In genomic region chr14:22226381-22226780, GRCh38 we compare ENCODE assay signal across 8 cellular contexts.
DNase-seq lines count a peak whose midpoint lies in the region; ATAC-seq and TF ChIP-seq lines count a peak whose summit lies in the region.

No MANE protein-coding gene starts in this region.

- H3K4me3 Mint-ChIP-seq in Caco-2 (ENCODE audit: unreplicated experiment), result no peak overlapping the region
- peak overlapping the region; percentile 68 for H3K4me3 Mint-ChIP-seq in activated CD4-positive, alpha-beta T cell treated with anti-CD3 and anti-CD28 coated beads, Interleukin-2, amount 10 ng/mL, durations not matched to agents 7 days and 5 days

- no peak overlapping the region for H3K27ac Mint-ChIP-seq in Caco-2 (ENCODE audit: unreplicated experiment)
- peak overlapping the region; percentile 75 for H3K27ac Mint-ChIP-seq in activated CD4-positive, alpha-beta T cell treated with anti-CD3 and anti-CD28 coated beads, Interleukin-2, amount 10 ng/mL, durations not matched to agents 7 days and 5 days

- TF ChIP-seq EP300 in Ishikawa (IDR thresholded peaks at IDR 0.05; ENCODE audit: borderline replicate concordance), result no peak

- H3K4me1 Mint-ChIP-seq in Caco-2 (ENCODE audit: low read depth, unreplicated experiment), result no peaks in the 10 kb centered on the region
- peaks cover 12% of the 10 kb centered on the region for H3K4me1 Mint-ChIP-seq in activated CD4-positive, alpha-beta T cell treated with anti-CD3 and anti-CD28 coated beads, Interleukin-2, amount 10 ng/mL, durations not matched to agents 7 days and 5 days

- no peaks in the 10 kb centered on the region for H3K36me3 ChIP-seq in Caco-2 (ENCODE audit: control insufficient read depth, insufficient read depth, low read length)

- BruUV-seq in Caco-2 (replicated peaks; lab: Mats Ljungman, UMichigan), result no TSS peak

- peak; percentile 34 to 55 for TF ChIP-seq CTCF in Caco-2 (IDR thresholded peaks at IDR 0.05; ENCODE audit: insufficient read depth in 1 of 2, low read depth in 1 of 2, low read length in 1 of 2, severe bottlenecking in 1 of 2, unreplicated experiment in 1 of 2)

- H3K9me3 Mint-ChIP-seq in Caco-2 (ENCODE audit: unreplicated experiment), result peaks cover 13% of the 10 kb centered on the region
- H3K9me3 Mint-ChIP-seq in activated CD4-positive, alpha-beta T cell treated with anti-CD3 and anti-CD28 coated beads, Interleukin-2, amount 10 ng/mL, durations not matched to agents 7 days and 5 days, result no peaks in the 10 kb centered on the region

- CTCF ChIA-PET in Caco-2 (lab: Charles Lee), result interaction anchor here (0.7 to 2.2 kb wide), 8 partner anchors 25 to 322 kb away, joined by 3 to 11 read pairs (median 4); no protein-coding TSS in a partner anchor
- CTCF ChIA-PET in activated CD4-positive, alpha-beta T cell treated with anti-CD3 and anti-CD28 coated beads, Interleukin-2, amount 10 ng/mL, durations not matched to agents 7 days and 5 days (lab: Charles Lee), result interaction anchor here (0.5 to 1.2 kb wide), 2 partner anchors 12 to 326 kb away, joined by 3 to 5 read pairs; no protein-coding TSS in a partner anchor

- TF ChIP-seq RAD21 in Ishikawa (IDR thresholded peaks at IDR 0.05; ENCODE audit: low read depth), result peak; percentile 48

- peak in 1 of 2 experiments; percentile 37 for DNase-seq in Caco-2
- peak; percentile 14 for DNase-seq in activated CD4-positive, alpha-beta T cell treated with anti-CD3 and anti-CD28 coated beads, Interleukin-2, amount 10 ng/mL, durations not matched to agents 7 days and 5 days
- peak; percentile 8 for DNase-seq in left kidney (ENCODE audit: low read depth, low spot score)
- no peak for DNase-seq in NCI-H526 (lab: John Stamatoyannopoulos, UW)
- DNase-seq in NCI-H2029 (lab: John Stamatoyannopoulos, UW), result no peak

- H3K9me3 ChIP-seq in Caco-2, result peaks cover 2% of the 10 kb centered on the region

- peaks cover 15% of the 10 kb centered on the region for H3K4me1 ChIP-seq in Caco-2

- POLR2A ChIA-PET in Caco-2 (lab: Charles Lee), result interaction anchor here (0.6 kb wide), 1 partner anchor 151 kb away, joined by 5 read pairs; no protein-coding TSS in a partner anchor
- POLR2A ChIA-PET in activated CD4-positive, alpha-beta T cell treated with anti-CD3 and anti-CD28 coated beads, Interleukin-2, amount 10 ng/mL, durations not matched to agents 7 days and 5 days (lab: Charles Lee), result no interaction called here

- intact Hi-C loops in Caco-2 (cut with micrococcal nuclease; ENCODE audit: unreplicated experiment), result loop anchor here (1.0 to 10.0 kb wide), 6 partner anchors 39 to 246 kb away; no protein-coding TSS in a partner anchor

- peaks cover 5% of the 10 kb centered on the region for H3K36me3 Mint-ChIP-seq in Caco-2 (ENCODE audit: insufficient read depth, unreplicated experiment)
- H3K36me3 Mint-ChIP-seq in activated CD4-positive, alpha-beta T cell treated with anti-CD3 and anti-CD28 coated beads, Interleukin-2, amount 10 ng/mL, durations not matched to agents 7 days and 5 days (ENCODE audit: low read depth), result no peaks in the 10 kb centered on the region

- H3K4me3 ChIP-seq in Caco-2 (ENCODE audit: low read depth, low read length), result no peak overlapping the region

- ATAC-seq in HG03280 (IDR thresholded peaks at IDR 0.05; ENCODE audit: unreplicated experiment) (no peak), GM18519 (IDR thresholded peaks at IDR 0.05; ENCODE audit: low FRiP score, unreplicated experiment) (no peak)

- H3K27me3 Mint-ChIP-seq in Caco-2 (ENCODE audit: insufficient read depth, unreplicated experiment), result no peaks in the 10 kb centered on the region
- H3K27me3 Mint-ChIP-seq in activated CD4-positive, alpha-beta T cell treated with anti-CD3 and anti-CD28 coated beads, Interleukin-2, amount 10 ng/mL, durations not matched to agents 7 days and 5 days, result no peaks in the 10 kb centered on the region

- no peaks in the 10 kb centered on the region for H3K27me3 ChIP-seq in Caco-2 (replicated peaks; ENCODE audit: control insufficient read depth, insufficient read depth, low read length)

TF ChIP-seq in Ishikawa, 13 proteins besides CTCF, POLR2A, EP300 and RAD21:
- TF ChIP-seq CREB1 (IDR thresholded peaks at IDR 0.05; ENCODE audit: low read depth) (no peak), FOXM1 (IDR thresholded peaks at IDR 0.05; ENCODE audit: borderline replicate concordance, low read depth) (no peak), YY1 (IDR thresholded peaks at IDR 0.05; ENCODE audit: low read depth) (no peak), ZBTB7A (IDR thresholded peaks at IDR 0.05; ENCODE audit: low read depth) (no peak), NFIC (IDR thresholded peaks at IDR 0.05) (no peak), EGR1 (IDR thresholded peaks at IDR 0.05) (no peak), CEBPB (IDR thresholded peaks at IDR 0.05) (no peak)
- TF ChIP-seq, protein P1, sequence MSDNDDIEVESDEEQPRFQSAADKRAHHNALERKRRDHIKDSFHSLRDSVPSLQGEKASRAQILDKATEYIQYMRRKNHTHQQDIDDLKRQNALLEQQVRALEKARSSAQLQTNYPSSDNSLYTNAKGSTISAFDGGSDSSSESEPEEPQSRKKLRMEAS (IDR thresholded peaks at IDR 0.05), result no peak
- TF ChIP-seq, protein P2, sequence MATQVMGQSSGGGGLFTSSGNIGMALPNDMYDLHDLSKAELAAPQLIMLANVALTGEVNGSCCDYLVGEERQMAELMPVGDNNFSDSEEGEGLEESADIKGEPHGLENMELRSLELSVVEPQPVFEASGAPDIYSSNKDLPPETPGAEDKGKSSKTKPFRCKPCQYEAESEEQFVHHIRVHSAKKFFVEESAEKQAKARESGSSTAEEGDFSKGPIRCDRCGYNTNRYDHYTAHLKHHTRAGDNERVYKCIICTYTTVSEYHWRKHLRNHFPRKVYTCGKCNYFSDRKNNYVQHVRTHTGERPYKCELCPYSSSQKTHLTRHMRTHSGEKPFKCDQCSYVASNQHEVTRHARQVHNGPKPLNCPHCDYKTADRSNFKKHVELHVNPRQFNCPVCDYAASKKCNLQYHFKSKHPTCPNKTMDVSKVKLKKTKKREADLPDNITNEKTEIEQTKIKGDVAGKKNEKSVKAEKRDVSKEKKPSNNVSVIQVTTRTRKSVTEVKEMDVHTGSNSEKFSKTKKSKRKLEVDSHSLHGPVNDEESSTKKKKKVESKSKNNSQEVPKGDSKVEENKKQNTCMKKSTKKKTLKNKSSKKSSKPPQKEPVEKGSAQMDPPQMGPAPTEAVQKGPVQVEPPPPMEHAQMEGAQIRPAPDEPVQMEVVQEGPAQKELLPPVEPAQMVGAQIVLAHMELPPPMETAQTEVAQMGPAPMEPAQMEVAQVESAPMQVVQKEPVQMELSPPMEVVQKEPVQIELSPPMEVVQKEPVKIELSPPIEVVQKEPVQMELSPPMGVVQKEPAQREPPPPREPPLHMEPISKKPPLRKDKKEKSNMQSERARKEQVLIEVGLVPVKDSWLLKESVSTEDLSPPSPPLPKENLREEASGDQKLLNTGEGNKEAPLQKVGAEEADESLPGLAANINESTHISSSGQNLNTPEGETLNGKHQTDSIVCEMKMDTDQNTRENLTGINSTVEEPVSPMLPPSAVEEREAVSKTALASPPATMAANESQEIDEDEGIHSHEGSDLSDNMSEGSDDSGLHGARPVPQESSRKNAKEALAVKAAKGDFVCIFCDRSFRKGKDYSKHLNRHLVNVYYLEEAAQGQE (IDR thresholded peaks at IDR 0.05; ENCODE audit: low read depth), result no peak

Comparison
In these comparisons a context has a peak if more than half of its experiments do, and no peak if none do; other contexts are left out.
1. DNase-seq: peak in activated CD4-positive, alpha-beta T cell treated with anti-CD3 and anti-CD28 coated beads, Interleukin-2, amount 10 ng/mL, durations not matched to agents 7 days and 5 days (single experiment) and left kidney (single experiment); none in NCI-H526 (0 of 2) and NCI-H2029 (single experiment).